Comparison of ENCODE assay signal across 19 cellular contexts in genomic region chr3:1774597-1774996, GRCh38.
A peak's percentile ranks its signal among the peaks of the same experiment; 100 is the strongest.
DNase-seq lines count a peak whose midpoint lies in the region; ATAC-seq, FAIRE-seq and TF ChIP-seq lines count a peak whose summit lies in the region.
"Had no signal": no experiment of that assay in that cellular context is flagged by ENCODE, and none has a peak within 500 bp of the region (broad histone marks: within the 10 kb centered on the region; RNA-seq: fewer than 3 reads in every experiment).

No MANE protein-coding gene starts in this region.

- no peak overlapping the region for H3K9ac ChIP-seq in HepG2 (ENCODE audit: insufficient read depth, low read depth, low read length)
- no peak overlapping the region for H3K9ac ChIP-seq in colonic mucosa (ENCODE audit: low read depth in 2 of 2, low read length in 2 of 2)

- no peaks in the 10 kb centered on the region for H3K9me3 Mint-ChIP-seq in MCF 10A (ENCODE audit: unreplicated experiment)
- H3K9me3 Mint-ChIP-seq: H9 had no signal

- TF ChIP-seq RAD21 in HepG2 (CRISPR knock-in tag; IDR thresholded peaks at IDR 0.05): no peak

- H3K4me3 ChIP-seq in breast epithelium (no peak overlapping the region), gastroesophageal sphincter (no peak overlapping the region), aorta (ENCODE audit: low read length in 2 of 2) (no peak overlapping the region), HepG2 (replicated peaks in 1 of 3; ENCODE audit: insufficient read depth in 1 of 3, low read depth in 2 of 3, low read length in 3 of 3) (no peak overlapping the region), colonic mucosa (no peak overlapping the region)
- H3K4me3 ChIP-seq: GM23338 had no signal

- no peak overlapping the region for H3K4me2 ChIP-seq in HepG2 (ENCODE audit: low read depth, low read length)
- H3K4me2 ChIP-seq: GM23338 had no signal

- no peaks in the 10 kb centered on the region for H4K20me1 ChIP-seq in HepG2 (ENCODE audit: insufficient read depth, low read length)

- TF ChIP-seq POLR2A in breast epithelium (IDR thresholded peaks at IDR 0.05): no peak
- TF ChIP-seq POLR2A in gastroesophageal sphincter (IDR thresholded peaks at IDR 0.05): no peak
- no peak for TF ChIP-seq POLR2A in HepG2 (IDR thresholded peaks at IDR 0.05; ENCODE audit: insufficient read depth in 1 of 2, low read depth in 2 of 2, low read length in 2 of 2)

- no peak for FAIRE-seq in HepG2 (lab: Jason Lieb, UNC)
- FAIRE-seq: G401.6, GM12892 had no signal

- CTCF ChIA-PET in MCF 10A (lab: Yijun Ruan, JAX): no interaction called here
- CTCF ChIA-PET in HepG2 (lab: Yijun Ruan, JAX; ENCODE audit: low intra/inter-chr PET ratio, low total read pairs): no interaction called here

- intact Hi-C loops in MCF 10A (cut with micrococcal nuclease): no loop called here
- intact Hi-C loops in breast epithelium (cut with DNase I; ENCODE audit: low total_unique reads): no loop called here
- intact Hi-C loops in aorta (cut with DNase I): no loop called here
- intact Hi-C loops in HepG2 (cut with micrococcal nuclease; ENCODE audit: unreplicated experiment): loop anchor here (10.0 kb wide), 1 partner anchor 440 kb away; no protein-coding TSS in a partner anchor
- intact Hi-C loops in colonic mucosa (cut with DNase I): no loop called here

- TF ChIP-seq CTCF in MCF 10A (IDR thresholded peaks at IDR 0.05; ENCODE audit: unreplicated experiment): no peak
- TF ChIP-seq CTCF in breast epithelium (IDR thresholded peaks at IDR 0.05): no peak
- TF ChIP-seq CTCF in gastroesophageal sphincter (IDR thresholded peaks at IDR 0.05): no peak
- TF ChIP-seq CTCF in HepG2 (CRISPR knock-in tag; IDR thresholded peaks at IDR 0.05): no peak
- no peak for TF ChIP-seq CTCF in colonic mucosa (IDR thresholded peaks at IDR 0.05)

- H3K36me3 ChIP-seq in breast epithelium (no peaks in the 10 kb centered on the region), gastroesophageal sphincter (no peaks in the 10 kb centered on the region), aorta (ENCODE audit: control insufficient read depth in 1 of 2, insufficient read depth in 2 of 2, low read length in 1 of 2) (no peaks in the 10 kb centered on the region), HepG2 (replicated peaks in 1 of 2; ENCODE audit: control insufficient read depth in 1 of 2, insufficient read depth in 2 of 2, low read length in 2 of 2) (no peaks in the 10 kb centered on the region), colonic mucosa (no peaks in the 10 kb centered on the region)

- DNase-seq in MCF 10A (ENCODE audit: unreplicated experiment) (no peak), breast epithelium (ENCODE audit: low spot score in 2 of 2) (no peak), DMS79 treated with DMSO at 0.1 percent for 48 hours (lab: John Stamatoyannopoulos, UW) (peak; percentile 16), aorta (no peak), HepG2 (ENCODE audit: low spot score) (no peak), colonic mucosa (no peak)
- DNase-seq: C1 segment of cervical spinal cord; Calu3; CD4-positive, alpha-beta memory T cell; COR-L47; DMS 273 treated with DMSO at 0.1 percent for 48 hours; DND-41; H9 had no signal

- H2AFZ ChIP-seq in HepG2 (ENCODE audit: low read length): no peak overlapping the region
- H2AFZ ChIP-seq: GM23338 had no signal

- H3K27me3 Mint-ChIP-seq in MCF 10A (ENCODE audit: insufficient read depth, unreplicated experiment): no peaks in the 10 kb centered on the region
- H3K27me3 Mint-ChIP-seq: CD4-positive, alpha-beta memory T cell had no signal

- 59 to 71% methylated on average over 3 of the region's 3 CpGs for WGBS in gastroesophageal sphincter (ENCODE audit: low coverage in 1 of 2), 2 donors
- WGBS in aorta, 2 donors: 87 to 90% methylated on average over 3 of the region's 3 CpGs
- WGBS in HepG2 (ENCODE audit: low lambda C conversion rate): 0% methylated on average over 3 of the region's 3 CpGs

- POLR2A ChIA-PET in MCF 10A (lab: Yijun Ruan, JAX): no interaction called here
- POLR2A ChIA-PET in HepG2 (lab: Yijun Ruan, JAX): no interaction called here

- H3K4me1 ChIP-seq in breast epithelium: no peaks in the 10 kb centered on the region
- no peaks in the 10 kb centered on the region for H3K4me1 ChIP-seq in gastroesophageal sphincter
- H3K4me1 ChIP-seq in aorta (ENCODE audit: control insufficient read depth in 1 of 2, insufficient read depth in 2 of 2, low read length in 2 of 2): no peaks in the 10 kb centered on the region
- H3K4me1 ChIP-seq in HepG2 (ENCODE audit: insufficient read depth, low read length): no peaks in the 10 kb centered on the region
- H3K4me1 ChIP-seq in colonic mucosa: no peaks in the 10 kb centered on the region

- in situ Hi-C loops in HepG2 (cut with HindIII; ENCODE audit: extremely low pct_ligation_motif_present, low pct_unique_long_range_greater_than_20kb): no loop called here

- H3K79me2 ChIP-seq in HepG2 (ENCODE audit: insufficient read depth, low read length): no peaks in the 10 kb centered on the region

- TF ChIP-seq EP300 in gastroesophageal sphincter (IDR thresholded peaks at IDR 0.05): no peak
- no peak for TF ChIP-seq EP300 in HepG2 (IDR thresholded peaks at IDR 0.05; ENCODE audit: low read depth in 2 of 2, low read length in 2 of 2)
- no peak for TF ChIP-seq EP300 in HepG2 (CRISPR knock-in tag; IDR thresholded peaks at IDR 0.05; ENCODE audit: borderline replicate concordance)

- no peaks in the 10 kb centered on the region for H3K36me3 Mint-ChIP-seq in MCF 10A (ENCODE audit: insufficient read depth, unreplicated experiment)
- H3K36me3 Mint-ChIP-seq: CD4-positive, alpha-beta memory T cell had no signal

- H3K9me3 ChIP-seq in breast epithelium (no peaks in the 10 kb centered on the region), gastroesophageal sphincter (no peaks in the 10 kb centered on the region), aorta (ENCODE audit: control insufficient read depth, low read length) (no peaks in the 10 kb centered on the region), HepG2 (ENCODE audit: low read length) (peaks cover 100% of the 10 kb centered on the region), colonic mucosa (no peaks in the 10 kb centered on the region)

- BruUV-seq in MCF 10A (replicated peaks; lab: Mats Ljungman, UMichigan): no TSS peak
- no TSS peak for BruUV-seq in HepG2 (replicated peaks; lab: Mats Ljungman, UMichigan)

- peaks cover 19% of the 10 kb centered on the region for H3K4me1 Mint-ChIP-seq in MCF 10A (ENCODE audit: insufficient read depth, unreplicated experiment)
- H3K4me1 Mint-ChIP-seq: CD4-positive, alpha-beta memory T cell; GM23338 had no signal

- H3K27me3 ChIP-seq in breast epithelium: no peaks in the 10 kb centered on the region
- no peaks in the 10 kb centered on the region for H3K27me3 ChIP-seq in gastroesophageal sphincter
- H3K27me3 ChIP-seq in aorta (ENCODE audit: control insufficient read depth in 1 of 2, insufficient read depth in 2 of 2, low read length in 1 of 2): no peaks in the 10 kb centered on the region
- H3K27me3 ChIP-seq in HepG2 (ENCODE audit: control insufficient read depth in 1 of 2, insufficient read depth in 2 of 2, low read length in 2 of 2): no peaks in the 10 kb centered on the region
- H3K27me3 ChIP-seq in colonic mucosa: no peaks in the 10 kb centered on the region

- no peak overlapping the region for H3K4me3 Mint-ChIP-seq in MCF 10A (ENCODE audit: unreplicated experiment)
- H3K4me3 Mint-ChIP-seq: CD4-positive, alpha-beta memory T cell; GM23338; H9 had no signal

- ATAC-seq in gastroesophageal sphincter (peak; percentile 51), aorta (ENCODE audit: low FRiP score) (peak; percentile 33), HepG2 (no peak), GM19023 (IDR thresholded peaks at IDR 0.05; ENCODE audit: unreplicated experiment) (no peak)
- ATAC-seq: GM23338, HCT116 had no signal

- H3K27ac ChIP-seq in breast epithelium (no peak overlapping the region), gastroesophageal sphincter (no peak overlapping the region), aorta (ENCODE audit: low read depth in 1 of 2, low read length in 2 of 2) (no peak overlapping the region), HepG2 (ENCODE audit: extremely low read length, insufficient read depth, low read length) (no peak overlapping the region), colonic mucosa (no peak overlapping the region)

- H3K27ac Mint-ChIP-seq in MCF 10A (ENCODE audit: low read depth, unreplicated experiment): peak overlapping the region; percentile 43
- H3K27ac Mint-ChIP-seq: CD4-positive, alpha-beta memory T cell; GM23338; H9 had no signal

TF ChIP-seq in HepG2, 621 proteins besides CTCF, POLR2A, EP300 and RAD21 (continues in another document):
- no peak for TF ChIP-seq ZNF775 (CRISPR knock-in tag; IDR thresholded peaks at IDR 0.05; ENCODE audit: borderline replicate concordance)
- no peak for TF ChIP-seq MYC (CRISPR knock-in tag; IDR thresholded peaks at IDR 0.05; ENCODE audit: borderline replicate concordance)
- TF ChIP-seq ZNF776 (CRISPR knock-in tag; IDR thresholded peaks at IDR 0.05): no peak
- no peak for TF ChIP-seq ARHGAP35 (CRISPR knock-in tag; IDR thresholded peaks at IDR 0.05; ENCODE audit: borderline replicate concordance)
- TF ChIP-seq ARID2 (CRISPR knock-in tag; IDR thresholded peaks at IDR 0.05; ENCODE audit: borderline replicate concordance): no peak

Comparison
In these comparisons a context has a peak if more than half of its experiments do, and no peak if none do; other contexts are left out.
1. ATAC-seq: peak in gastroesophageal sphincter (single experiment) and aorta (single experiment); none in HepG2 (single experiment) and GM19023 (single experiment).